In genomic region chr17:3471599-3471998, GRCh38 we compare ENCODE assay signal across 1 cellular context.
TF ChIP-seq lines count a peak whose summit lies in the region.

SPATA22 (minus strand) TSS chr17:3471819; CDS start chr17:3469325, 2,494 bp downstream.

TF ChIP-seq in GM23338, 12 proteins besides CTCF, POLR2A, EP300 and RAD21 (continued from another document):
- TF ChIP-seq ZNF462 (CRISPR knock-in tag; IDR thresholded peaks at IDR 0.05): no peak
- TF ChIP-seq STAT1 (IDR thresholded peaks at IDR 0.05; ENCODE audit: unreplicated experiment): no peak
- TF ChIP-seq REST (IDR thresholded peaks at IDR 0.05; ENCODE audit: unreplicated experiment): no peak
- no peak for TF ChIP-seq ZNF114 (CRISPR knock-in tag; IDR thresholded peaks at IDR 0.05)
